In genomic region chr2:234454433-234454832, GRCh38 we compare ENCODE assay signal across 1 cellular context.
TF ChIP-seq lines count a peak whose summit lies in the region.

No MANE protein-coding gene starts in this region.

TF ChIP-seq in IMR-90, 13 proteins besides CTCF, POLR2A, EP300 and RAD21:
- TF ChIP-seq RFX5 (IDR thresholded peaks at IDR 0.05; ENCODE audit: low read depth, low read length) (no peak), CEBPB (IDR thresholded peaks at IDR 0.05; ENCODE audit: low read depth, low read length) (no peak), USF2 (IDR thresholded peaks at IDR 0.05; ENCODE audit: low read depth, low read length) (no peak)
